34 cellular contexts compared by ENCODE assay signal in the genomic region with DNA sequence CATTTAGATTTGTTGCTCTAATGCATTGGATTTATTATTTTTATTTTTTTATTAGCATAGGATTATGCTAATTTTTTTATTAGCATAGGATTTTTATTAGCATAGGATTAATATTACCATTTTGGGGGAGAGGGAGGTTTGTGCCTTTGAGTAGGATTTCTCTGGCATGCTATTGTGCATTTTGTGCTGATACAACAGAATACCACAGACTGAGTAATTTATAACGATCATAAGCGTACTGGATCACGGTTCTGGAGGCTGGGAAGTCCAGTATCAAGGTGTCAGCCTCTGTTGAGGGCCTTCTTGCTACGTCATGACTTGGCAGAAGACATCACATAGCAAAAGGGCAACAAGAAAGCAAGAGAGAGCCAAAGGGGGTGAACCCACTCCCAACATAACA.
A peak's percentile ranks its signal among the peaks of the same experiment; 100 is the strongest.
DNase-seq lines count a peak whose midpoint lies in the region; ATAC-seq, FAIRE-seq and TF ChIP-seq lines count a peak whose summit lies in the region.
"Had no signal": no experiment of that assay in that cellular context is flagged by ENCODE, and none has a peak within 500 bp of the region (broad histone marks: within the 10 kb centered on the region; RNA-seq: fewer than 3 reads in every experiment).

No MANE protein-coding gene starts in this region.

- H3K36me3 ChIP-seq in HepG2 (replicated peaks in 1 of 2; ENCODE audit: control insufficient read depth in 1 of 2, insufficient read depth in 2 of 2, low read length in 2 of 2) (no peaks in the 10 kb centered on the region), right lobe of liver (no peaks in the 10 kb centered on the region), IMR-90 (ENCODE audit: control insufficient read depth, insufficient read depth, low read length) (no peaks in the 10 kb centered on the region), testis (ENCODE audit: low read depth, missing control alignments) (no peaks in the 10 kb centered on the region), SJCRH30 (no peaks in the 10 kb centered on the region)
- H3K36me3 ChIP-seq: BE2C; BLaER1; BLaER1 treated with 17β-estradiol and CSF1 and Interleukin-3, amounts not matched to agents 10 nM and 100 nM had no signal

- ATAC-seq in HepG2 = no peak
- ATAC-seq in right lobe of liver = no peak
- ATAC-seq in A549 = no peak
- ATAC-seq in IMR-90 (ENCODE audit: low read depth) = no peak
- ATAC-seq: CD8-positive, alpha-beta T cell had no signal

- H2BK5ac ChIP-seq in IMR-90 (ENCODE audit: low read depth, low read length, poor library complexity, severe bottlenecking) = no peak overlapping the region

- no peaks in the 10 kb centered on the region for H3K79me2 ChIP-seq in HepG2 (ENCODE audit: insufficient read depth, low read length)

- no TSS peak for BruUV-seq in HepG2 (replicated peaks; lab: Mats Ljungman, UMichigan)
- no TSS peak for BruUV-seq in IMR-90 (replicated peaks; lab: Mats Ljungman, UMichigan)

- H2AK5ac ChIP-seq in IMR-90 (ENCODE audit: low read depth, low read length) = no peak overlapping the region

- no peak overlapping the region for H4K91ac ChIP-seq in IMR-90 (ENCODE audit: insufficient read depth, low read depth, low read length)

- TF ChIP-seq POLR2A in HepG2 (IDR thresholded peaks at IDR 0.05; ENCODE audit: insufficient read depth in 1 of 2, low read depth in 2 of 2, low read length in 2 of 2) (no peak), right lobe of liver (IDR thresholded peaks at IDR 0.05) (no peak), A549 (IDR thresholded peaks at IDR 0.05; ENCODE audit: low read length) (no peak), IMR-90 (IDR thresholded peaks at IDR 0.05; ENCODE audit: low read depth, low read length) (no peak), testis (IDR thresholded peaks at IDR 0.05) (no peak)

- intact Hi-C loops in HepG2 (cut with micrococcal nuclease; ENCODE audit: unreplicated experiment) (no loop called here), right lobe of liver (cut with DNase I) (no loop called here), IMR-90 (cut with micrococcal nuclease) (no loop called here), testis (cut with DNase I; ENCODE audit: low total_unique reads) (no loop called here)

- no peak overlapping the region for H3K9ac ChIP-seq in HepG2 (ENCODE audit: insufficient read depth, low read depth, low read length)
- H3K9ac ChIP-seq in IMR-90 (ENCODE audit: low read depth, low read length) = no peak overlapping the region
- H3K9ac ChIP-seq: BLaER1; BLaER1 treated with 17β-estradiol and CSF1 and Interleukin-3, amounts not matched to agents 10 nM and 100 nM had no signal

- H3K9me3 ChIP-seq in HepG2 (ENCODE audit: low read length) (no peaks in the 10 kb centered on the region), right lobe of liver (no peaks in the 10 kb centered on the region), A549 (no peaks in the 10 kb centered on the region), IMR-90 (ENCODE audit: control insufficient read depth, insufficient read depth, low read length) (no peaks in the 10 kb centered on the region; the same call in 1 of the 2 replicates), testis (no peaks in the 10 kb centered on the region), SJCRH30 (replicated peaks) (no peaks in the 10 kb centered on the region)
- H3K9me3 ChIP-seq: BE2C; BLaER1; BLaER1 treated with 17β-estradiol and CSF1 and Interleukin-3, amounts not matched to agents 10 nM and 100 nM; Caco-2 had no signal

- H2AFZ ChIP-seq in HepG2 (ENCODE audit: low read length) (no peak overlapping the region), IMR-90 (replicated peaks; ENCODE audit: low read length, poor library complexity) (no peak overlapping the region)

- H3K18ac ChIP-seq in IMR-90 (ENCODE audit: low read depth, low read length) = no peak overlapping the region

- FAIRE-seq in HepG2 (lab: Jason Lieb, UNC) (no peak), A549 (lab: Jason Lieb, UNC) (no peak)
- FAIRE-seq: A204.1, D721Med had no signal

- H3K56ac ChIP-seq in IMR-90 (ENCODE audit: extremely low read depth, insufficient read depth, low read length) = no peak overlapping the region

- H3K4me2 ChIP-seq in HepG2 (ENCODE audit: low read depth, low read length) = no peak overlapping the region
- no peak overlapping the region for H3K4me2 ChIP-seq in A549
- no peak overlapping the region for H3K4me2 ChIP-seq in IMR-90 (ENCODE audit: low read depth, low read length)
- H3K4me2 ChIP-seq: BLaER1; BLaER1 treated with 17β-estradiol and CSF1 and Interleukin-3, amounts not matched to agents 10 nM and 100 nM had no signal

- no peak overlapping the region for H2BK20ac ChIP-seq in IMR-90 (ENCODE audit: low read depth, low read length)

- H3K27me3 ChIP-seq in HepG2 (ENCODE audit: control insufficient read depth in 1 of 2, insufficient read depth in 2 of 2, low read length in 2 of 2) = no peaks in the 10 kb centered on the region; a peak in 1 of 5 replicates
- H3K27me3 ChIP-seq in right lobe of liver = no peaks in the 10 kb centered on the region
- no peaks in the 10 kb centered on the region for H3K27me3 ChIP-seq in IMR-90 (ENCODE audit: control insufficient read depth, insufficient read depth, low read length)
- H3K27me3 ChIP-seq in testis = no peaks in the 10 kb centered on the region
- no peaks in the 10 kb centered on the region for H3K27me3 ChIP-seq in SJCRH30
- H3K27me3 ChIP-seq: BE2C; BLaER1; BLaER1 treated with 17β-estradiol and CSF1 and Interleukin-3, amounts not matched to agents 10 nM and 100 nM had no signal

- no peak overlapping the region for H3K14ac ChIP-seq in IMR-90 (replicated peaks; ENCODE audit: low read depth, low read length)

- no peak overlapping the region for H2BK15ac ChIP-seq in IMR-90 (ENCODE audit: low read depth, low read length)

- H2AK9ac ChIP-seq in IMR-90 (replicated peaks; ENCODE audit: low read depth, low read length, poor library complexity) = no peak overlapping the region

- H4K20me1 ChIP-seq in HepG2 (ENCODE audit: insufficient read depth, low read length) = no peaks in the 10 kb centered on the region
- no peaks in the 10 kb centered on the region for H4K20me1 ChIP-seq in IMR-90 (ENCODE audit: insufficient read depth, low read length)
- H4K20me1 ChIP-seq: BLaER1; BLaER1 treated with 17β-estradiol and CSF1 and Interleukin-3, amounts not matched to agents 10 nM and 100 nM had no signal

- POLR2A ChIA-PET in HepG2 (lab: Yijun Ruan, JAX) (no interaction called here), A549 (lab: Yijun Ruan, JAX) (no interaction called here), IMR-90 (lab: Charles Lee; ENCODE audit: unreplicated experiment) (no interaction called here)

- H3K4me1 ChIP-seq in HepG2 (ENCODE audit: insufficient read depth, low read length) = no peaks in the 10 kb centered on the region
- no peaks in the 10 kb centered on the region for H3K4me1 ChIP-seq in right lobe of liver
- no peaks in the 10 kb centered on the region for H3K4me1 ChIP-seq in A549
- H3K4me1 ChIP-seq in IMR-90 (ENCODE audit: control insufficient read depth, insufficient read depth, low read length) = no peaks in the 10 kb centered on the region
- H3K4me1 ChIP-seq in testis = peaks cover 30% of the 10 kb centered on the region
- peaks cover 12% of the 10 kb centered on the region for H3K4me1 ChIP-seq in SJCRH30
- H3K4me1 ChIP-seq: BE2C; BLaER1; BLaER1 treated with 17β-estradiol and CSF1 and Interleukin-3, amounts not matched to agents 10 nM and 100 nM; Caco-2 had no signal

- CTCF ChIA-PET in HepG2 (lab: Yijun Ruan, JAX; ENCODE audit: low intra/inter-chr PET ratio, low total read pairs) = no interaction called here
- CTCF ChIA-PET in A549 (lab: Yijun Ruan, JAX) = interaction anchor here (1.0 kb wide), 1 partner anchor 37 kb away, joined by 3 read pairs; no protein-coding TSS in a partner anchor
- CTCF ChIA-PET in IMR-90 (lab: Yijun Ruan, JAX) = no interaction called here

- TF ChIP-seq EP300 in HepG2 (IDR thresholded peaks at IDR 0.05; ENCODE audit: low read depth in 2 of 2, low read length in 2 of 2) = no peak
- no peak for TF ChIP-seq EP300 in HepG2 (CRISPR knock-in tag; IDR thresholded peaks at IDR 0.05; ENCODE audit: borderline replicate concordance)
- no peak for TF ChIP-seq EP300 in A549 (IDR thresholded peaks at IDR 0.05)

- 0% methylated on average over 4 of the region's 4 CpGs for WGBS in HepG2 (ENCODE audit: low lambda C conversion rate)
- WGBS in right lobe of liver (ENCODE audit: insufficient coverage, low coverage, low lambda C conversion rate, missing lambda C conversion rate) = 48% methylated on average over 4 of the region's 4 CpGs
- WGBS in A549 (ENCODE audit: missing lambda C conversion rate) = 0% methylated on average over 4 of the region's 4 CpGs
- 0% methylated on average over 1 of the region's 4 CpGs; no CpG with 5 or more reads in 1 of the 2 experiments for WGBS in IMR-90 (ENCODE audit: extremely low coverage in 2 of 2, insufficient read length in 1 of 2), 2 experiments
- WGBS in testis, 2 donors = 81 to 82% methylated on average over 4 of the region's 4 CpGs

- DNase-seq in HepG2 (ENCODE audit: low spot score) = no peak
- no peak for DNase-seq in right lobe of liver
- no peak for DNase-seq in A549 (ENCODE audit: low read depth in 1 of 2, low spot score in 1 of 2)
- no peak for DNase-seq in IMR-90
- DNase-seq in testis = no peak
- DNase-seq in SJCRH30 = no peak
- no peak for DNase-seq in occipital lobe (lab: John Stamatoyannopoulos, UW)
- DNase-seq in NCI-H2029 treated with DMSO at 0.1 percent for 48 hours (lab: John Stamatoyannopoulos, UW) = no peak
- DNase-seq: 8988T; ACHN; AML-193; BE2C; C1 segment of cervical spinal cord; Caco-2; Calu3; CD4-positive, alpha-beta memory T cell; CD4-positive, alpha-beta T cell; CD4-positive, CD25-positive, alpha-beta regulatory T cell; CD8-positive, alpha-beta memory T cell; CD8-positive, alpha-beta T cell; COR-L47; DMS 273 treated with DMSO at 0.1 percent for 48 hours; DMS153; DMS53; DMS79; DMS79 treated with DMSO at 0.1 percent for 48 hours; DND-41; EL had no signal

- no peak overlapping the region for H4K5ac ChIP-seq in IMR-90 (ENCODE audit: low read depth, low read length)

- H2BK120ac ChIP-seq in IMR-90 (ENCODE audit: low read depth, low read length) = no peak overlapping the region

- no peak overlapping the region for H4K8ac ChIP-seq in IMR-90 (ENCODE audit: low read depth in 2 of 2, low read length in 2 of 2)

- dilution Hi-C loops in IMR-90 (cut with HindIII; ENCODE audit: low sequenced_read_pairs, unreplicated experiment) = no loop called here

- H3K79me1 ChIP-seq in IMR-90 (ENCODE audit: low read depth in 1 of 2, low read length in 2 of 2) = no peaks in the 10 kb centered on the region

- no peak overlapping the region for H3K4me3 ChIP-seq in HepG2 (replicated peaks in 1 of 3; ENCODE audit: insufficient read depth in 1 of 3, low read depth in 2 of 3, low read length in 3 of 3)
- no peak overlapping the region for H3K4me3 ChIP-seq in right lobe of liver
- H3K4me3 ChIP-seq in A549 = no peak overlapping the region
- no peak overlapping the region for H3K4me3 ChIP-seq in IMR-90 (ENCODE audit: insufficient read depth, low read depth, low read length)
- H3K4me3 ChIP-seq in testis = no peak overlapping the region
- no peak overlapping the region for H3K4me3 ChIP-seq in SJCRH30
- H3K4me3 ChIP-seq: BLaER1; BLaER1 treated with 17β-estradiol and CSF1 and Interleukin-3, amounts not matched to agents 10 nM and 100 nM had no signal

- no peak overlapping the region for H3K23ac ChIP-seq in IMR-90 (ENCODE audit: low read depth, low read length)

- TF ChIP-seq RAD21 in HepG2 (CRISPR knock-in tag; IDR thresholded peaks at IDR 0.05) (no peak), A549 (conservative IDR thresholded peaks at IDR 0.05 in 1 of 2, IDR thresholded peaks at IDR 0.05 in 1 of 2) (no peak), IMR-90 (IDR thresholded peaks at IDR 0.05; ENCODE audit: low read length) (no peak)

- in situ Hi-C loops in HepG2 (cut with HindIII; ENCODE audit: extremely low pct_ligation_motif_present, low pct_unique_long_range_greater_than_20kb) = no loop called here
- in situ Hi-C loops in IMR-90 (cut with MboI; ENCODE audit: low sequenced_read_pairs) = no loop called here

- H3K4ac ChIP-seq in IMR-90 (ENCODE audit: low read depth, low read length) = no peak overlapping the region

- no peak for TF ChIP-seq CTCF in HepG2 (CRISPR knock-in tag; IDR thresholded peaks at IDR 0.05)
- TF ChIP-seq CTCF in right lobe of liver (IDR thresholded peaks at IDR 0.05) = no peak
- TF ChIP-seq CTCF in A549 (IDR thresholded peaks at IDR 0.05) = no peak
- no peak for TF ChIP-seq CTCF in IMR-90 (conservative IDR thresholded peaks at IDR 0.05; ENCODE audit: low read depth, low read length)
- no peak for TF ChIP-seq CTCF in testis (IDR thresholded peaks at IDR 0.05)

- no peaks in the 10 kb centered on the region for H3K9me1 ChIP-seq in IMR-90 (ENCODE audit: insufficient read depth, low read length)

- H3K27ac ChIP-seq in HepG2 (ENCODE audit: extremely low read length, insufficient read depth, low read length) = no peak overlapping the region
- no peak overlapping the region for H3K27ac ChIP-seq in right lobe of liver
- H3K27ac ChIP-seq in A549 = no peak overlapping the region
- no peak overlapping the region for H3K27ac ChIP-seq in IMR-90 (ENCODE audit: insufficient read depth, low read length)
- peak overlapping the region; percentile 73 to 76 for H3K27ac ChIP-seq in testis
- no peak overlapping the region for H3K27ac ChIP-seq in SJCRH30
- H3K27ac ChIP-seq: 22Rv1; BLaER1; BLaER1 treated with 17β-estradiol and CSF1 and Interleukin-3, amounts not matched to agents 10 nM and 100 nM; C4-2B had no signal

Comparison
In these comparisons a context has a peak if more than half of its experiments do, and no peak if none do; other contexts are left out.
1. H3K27ac ChIP-seq: peak in testis (2 of 2); none in HepG2 (single experiment), right lobe of liver (0 of 3), A549 (0 of 2), IMR-90 (single experiment) and SJCRH30 (single experiment).
2. Of the 38 proteins assayed by ChIP-seq in both HepG2 and A549: peak only in HepG2: none; only in A549: none; in both: MAFK; in neither: 37.